ENCODE assay signal across 9 cellular contexts in genomic region chrX:67546496-67547423, GRCh38. TPM values are rescaled to one million over a fixed set of nuclear protein-coding genes. Genes with fewer than 3 reads are reported as not detected.
DNase-seq lines count a peak whose midpoint lies in the region; ATAC-seq and TF ChIP-seq lines count a peak whose summit lies in the region.
"Had no signal": no experiment of that assay in that cellular context is flagged by ENCODE, and none has a peak within 500 bp of the region (broad histone marks: within the 10 kb centered on the region; RNA-seq: fewer than 3 reads in every experiment).

No MANE protein-coding gene starts in this region.

- no peak overlapping the region for H2AFZ ChIP-seq in GM23338

- no peak for TF ChIP-seq CTCF in GM23338 (conservative IDR thresholded peaks at IDR 0.05; ENCODE audit: low read depth in 2 of 2)
- TF ChIP-seq CTCF in ascending aorta (IDR thresholded peaks at IDR 0.05): no peak

- DNase-seq in GM23338 (ENCODE audit: low spot score) (peak; percentile 45), ascending aorta (ENCODE audit: low spot score in 2 of 2) (no peak), skeletal muscle cell (ENCODE audit: low read depth) (no peak), Ammon's horn (ENCODE audit: low spot score) (no peak), C1 segment of cervical spinal cord (lab: John Stamatoyannopoulos, UW) (no peak)

- H3K27me3 ChIP-seq in GM23338 (ENCODE audit: insufficient read depth) (peaks cover 13% of the 10 kb centered on the region), ascending aorta (no peaks in the 10 kb centered on the region), iPS-20b (ENCODE audit: insufficient read depth, low read length) (peaks cover 48% of the 10 kb centered on the region)

- H3K27ac ChIP-seq in GM23338 (ENCODE audit: low read depth): no peak overlapping the region
- H3K27ac ChIP-seq in ascending aorta: peak overlapping the region; percentile 79
- no peak overlapping the region for H3K27ac ChIP-seq in iPS-20b (ENCODE audit: low read length)

- H3K27me3 Mint-ChIP-seq in GM23338 (ENCODE audit: insufficient read depth, low read depth, poor library complexity): peaks cover 9% of the 10 kb centered on the region

- peak overlapping the region; percentile 83 for H3K4me2 ChIP-seq in GM23338

- no peaks in the 10 kb centered on the region for H3F3A ChIP-seq in GM23338 (replicated peaks; ENCODE audit: low read depth)

- intact Hi-C loops in ascending aorta (cut with DNase I): loop anchor here (5.0 to 10.0 kb wide), 2 partner anchors 238 to 951 kb away; partner anchors contain the start of gene YIPF6

- no peak for ATAC-seq in GM23338
- ATAC-seq in GM18858 (IDR thresholded peaks at IDR 0.05; ENCODE audit: unreplicated experiment): no peak
- no peak for ATAC-seq in GM21825 (IDR thresholded peaks at IDR 0.05; ENCODE audit: unreplicated experiment)

- H3K27ac Mint-ChIP-seq in GM23338: no peak overlapping the region; the same call in 1 of the 2 replicates

- H3K9me2 ChIP-seq in GM23338 (ENCODE audit: insufficient read depth): no peaks in the 10 kb centered on the region

- H3K79me2 ChIP-seq in GM23338 (replicated peaks; ENCODE audit: insufficient read depth): peaks cover 55% of the 10 kb centered on the region

- H3K9me3 Mint-ChIP-seq in GM23338: no peaks in the 10 kb centered on the region

- H3K4me1 Mint-ChIP-seq in GM23338: peaks cover 32% of the 10 kb centered on the region

- no peaks in the 10 kb centered on the region for H3K36me3 ChIP-seq in GM23338 (ENCODE audit: insufficient read depth)
- no peaks in the 10 kb centered on the region for H3K36me3 ChIP-seq in ascending aorta
- H3K36me3 ChIP-seq in iPS-20b (ENCODE audit: insufficient read depth, low read depth, low read length): no peaks in the 10 kb centered on the region

- peak overlapping the region; percentile 93 for H3K4me3 Mint-ChIP-seq in GM23338

- H3K36me3 Mint-ChIP-seq in GM23338 (ENCODE audit: low read depth): peaks cover 8% of the 10 kb centered on the region; the same call in 2 of the 3 replicates

- H3K4me1 ChIP-seq in GM23338 (ENCODE audit: insufficient read depth) (peaks cover 27% of the 10 kb centered on the region), ascending aorta (no peaks in the 10 kb centered on the region), iPS-20b (ENCODE audit: insufficient read depth, low read length) (peaks cover 12% of the 10 kb centered on the region; the same call in 1 of the 2 replicates)

- H3K9ac ChIP-seq in iPS-20b (ENCODE audit: low read depth, low read length): peak overlapping the region; percentile 65

- H4K20me1 ChIP-seq in GM23338 (replicated peaks; ENCODE audit: insufficient read depth): no peaks in the 10 kb centered on the region

- H3K4me3 ChIP-seq in GM23338 (peak overlapping the region; percentile 73), ascending aorta (peak overlapping the region; percentile 42 to 68), iPS-20b (ENCODE audit: low read length) (peak overlapping the region; percentile 76), skeletal muscle cell (ENCODE audit: low read depth, low read length) (peak overlapping the region; percentile 59)

- no peaks in the 10 kb centered on the region for H3K9me3 ChIP-seq in ascending aorta
- no peaks in the 10 kb centered on the region for H3K9me3 ChIP-seq in iPS-20b (ENCODE audit: insufficient read depth, low read depth, low read length)

TF ChIP-seq in GM23338, 12 proteins besides CTCF, POLR2A, EP300 and RAD21 (continues in another document):
- TF ChIP-seq NANOG (IDR thresholded peaks at IDR 0.05; ENCODE audit: borderline replicate concordance): no peak
- no peak for TF ChIP-seq EZH2 (IDR thresholded peaks at IDR 0.05; ENCODE audit: low read depth, unreplicated experiment)
- TF ChIP-seq EZH2phosphoT487 (IDR thresholded peaks at IDR 0.05; ENCODE audit: unreplicated experiment): no peak
- TF ChIP-seq, protein P1, sequence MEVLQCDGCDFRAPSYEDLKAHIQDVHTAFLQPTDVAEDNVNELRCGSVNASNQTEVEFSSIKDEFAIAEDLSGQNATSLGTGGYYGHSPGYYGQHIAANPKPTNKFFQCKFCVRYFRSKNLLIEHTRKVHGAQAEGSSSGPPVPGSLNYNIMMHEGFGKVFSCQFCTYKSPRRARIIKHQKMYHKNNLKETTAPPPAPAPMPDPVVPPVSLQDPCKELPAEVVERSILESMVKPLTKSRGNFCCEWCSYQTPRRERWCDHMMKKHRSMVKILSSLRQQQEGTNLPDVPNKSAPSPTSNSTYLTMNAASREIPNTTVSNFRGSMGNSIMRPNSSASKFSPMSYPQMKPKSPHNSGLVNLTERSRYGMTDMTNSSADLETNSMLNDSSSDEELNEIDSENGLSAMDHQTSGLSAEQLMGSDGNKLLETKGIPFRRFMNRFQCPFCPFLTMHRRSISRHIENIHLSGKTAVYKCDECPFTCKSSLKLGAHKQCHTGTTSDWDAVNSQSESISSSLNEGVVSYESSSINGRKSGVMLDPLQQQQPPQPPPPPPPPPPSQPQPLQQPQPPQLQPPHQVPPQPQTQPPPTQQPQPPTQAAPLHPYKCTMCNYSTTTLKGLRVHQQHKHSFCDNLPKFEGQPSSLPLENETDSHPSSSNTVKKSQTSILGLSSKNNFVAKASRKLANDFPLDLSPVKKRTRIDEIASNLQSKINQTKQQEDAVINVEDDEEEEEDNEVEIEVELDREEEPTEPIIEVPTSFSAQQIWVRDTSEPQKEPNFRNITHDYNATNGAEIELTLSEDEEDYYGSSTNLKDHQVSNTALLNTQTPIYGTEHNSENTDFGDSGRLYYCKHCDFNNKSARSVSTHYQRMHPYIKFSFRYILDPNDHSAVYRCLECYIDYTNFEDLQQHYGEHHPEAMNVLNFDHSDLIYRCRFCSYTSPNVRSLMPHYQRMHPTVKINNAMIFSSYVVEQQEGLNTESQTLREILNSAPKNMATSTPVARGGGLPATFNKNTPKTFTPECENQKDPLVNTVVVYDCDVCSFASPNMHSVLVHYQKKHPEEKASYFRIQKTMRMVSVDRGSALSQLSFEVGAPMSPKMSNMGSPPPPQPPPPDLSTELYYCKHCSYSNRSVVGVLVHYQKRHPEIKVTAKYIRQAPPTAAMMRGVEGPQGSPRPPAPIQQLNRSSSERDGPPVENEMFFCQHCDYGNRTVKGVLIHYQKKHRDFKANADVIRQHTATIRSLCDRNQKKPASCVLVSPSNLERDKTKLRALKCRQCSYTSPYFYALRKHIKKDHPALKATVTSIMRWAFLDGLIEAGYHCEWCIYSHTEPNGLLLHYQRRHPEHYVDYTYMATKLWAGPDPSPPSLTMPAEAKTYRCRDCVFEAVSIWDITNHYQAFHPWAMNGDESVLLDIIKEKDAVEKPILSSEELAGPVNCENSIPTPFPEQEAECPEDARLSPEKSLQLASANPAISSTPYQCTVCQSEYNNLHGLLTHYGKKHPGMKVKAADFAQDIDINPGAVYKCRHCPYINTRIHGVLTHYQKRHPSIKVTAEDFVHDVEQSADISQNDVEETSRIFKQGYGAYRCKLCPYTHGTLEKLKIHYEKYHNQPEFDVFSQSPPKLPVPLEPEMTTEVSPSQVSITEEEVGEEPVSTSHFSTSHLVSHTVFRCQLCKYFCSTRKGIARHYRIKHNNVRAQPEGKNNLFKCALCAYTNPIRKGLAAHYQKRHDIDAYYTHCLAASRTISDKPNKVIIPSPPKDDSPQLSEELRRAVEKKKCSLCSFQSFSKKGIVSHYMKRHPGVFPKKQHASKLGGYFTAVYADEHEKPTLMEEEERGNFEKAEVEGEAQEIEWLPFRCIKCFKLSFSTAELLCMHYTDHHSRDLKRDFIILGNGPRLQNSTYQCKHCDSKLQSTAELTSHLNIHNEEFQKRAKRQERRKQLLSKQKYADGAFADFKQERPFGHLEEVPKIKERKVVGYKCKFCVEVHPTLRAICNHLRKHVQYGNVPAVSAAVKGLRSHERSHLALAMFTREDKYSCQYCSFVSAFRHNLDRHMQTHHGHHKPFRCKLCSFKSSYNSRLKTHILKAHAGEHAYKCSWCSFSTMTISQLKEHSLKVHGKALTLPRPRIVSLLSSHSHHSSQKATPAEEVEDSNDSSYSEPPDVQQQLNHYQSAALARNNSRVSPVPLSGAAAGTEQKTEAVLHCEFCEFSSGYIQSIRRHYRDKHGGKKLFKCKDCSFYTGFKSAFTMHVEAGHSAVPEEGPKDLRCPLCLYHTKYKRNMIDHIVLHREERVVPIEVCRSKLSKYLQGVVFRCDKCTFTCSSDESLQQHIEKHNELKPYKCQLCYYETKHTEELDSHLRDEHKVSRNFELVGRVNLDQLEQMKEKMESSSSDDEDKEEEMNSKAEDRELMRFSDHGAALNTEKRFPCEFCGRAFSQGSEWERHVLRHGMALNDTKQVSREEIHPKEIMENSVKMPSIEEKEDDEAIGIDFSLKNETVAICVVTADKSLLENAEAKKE (CRISPR knock-in tag; IDR thresholded peaks at IDR 0.05): no peak
- TF ChIP-seq JUNB (IDR thresholded peaks at IDR 0.05; ENCODE audit: unreplicated experiment): no peak
- TF ChIP-seq STAT1 (IDR thresholded peaks at IDR 0.05; ENCODE audit: unreplicated experiment): no peak
- TF ChIP-seq, protein P2, sequence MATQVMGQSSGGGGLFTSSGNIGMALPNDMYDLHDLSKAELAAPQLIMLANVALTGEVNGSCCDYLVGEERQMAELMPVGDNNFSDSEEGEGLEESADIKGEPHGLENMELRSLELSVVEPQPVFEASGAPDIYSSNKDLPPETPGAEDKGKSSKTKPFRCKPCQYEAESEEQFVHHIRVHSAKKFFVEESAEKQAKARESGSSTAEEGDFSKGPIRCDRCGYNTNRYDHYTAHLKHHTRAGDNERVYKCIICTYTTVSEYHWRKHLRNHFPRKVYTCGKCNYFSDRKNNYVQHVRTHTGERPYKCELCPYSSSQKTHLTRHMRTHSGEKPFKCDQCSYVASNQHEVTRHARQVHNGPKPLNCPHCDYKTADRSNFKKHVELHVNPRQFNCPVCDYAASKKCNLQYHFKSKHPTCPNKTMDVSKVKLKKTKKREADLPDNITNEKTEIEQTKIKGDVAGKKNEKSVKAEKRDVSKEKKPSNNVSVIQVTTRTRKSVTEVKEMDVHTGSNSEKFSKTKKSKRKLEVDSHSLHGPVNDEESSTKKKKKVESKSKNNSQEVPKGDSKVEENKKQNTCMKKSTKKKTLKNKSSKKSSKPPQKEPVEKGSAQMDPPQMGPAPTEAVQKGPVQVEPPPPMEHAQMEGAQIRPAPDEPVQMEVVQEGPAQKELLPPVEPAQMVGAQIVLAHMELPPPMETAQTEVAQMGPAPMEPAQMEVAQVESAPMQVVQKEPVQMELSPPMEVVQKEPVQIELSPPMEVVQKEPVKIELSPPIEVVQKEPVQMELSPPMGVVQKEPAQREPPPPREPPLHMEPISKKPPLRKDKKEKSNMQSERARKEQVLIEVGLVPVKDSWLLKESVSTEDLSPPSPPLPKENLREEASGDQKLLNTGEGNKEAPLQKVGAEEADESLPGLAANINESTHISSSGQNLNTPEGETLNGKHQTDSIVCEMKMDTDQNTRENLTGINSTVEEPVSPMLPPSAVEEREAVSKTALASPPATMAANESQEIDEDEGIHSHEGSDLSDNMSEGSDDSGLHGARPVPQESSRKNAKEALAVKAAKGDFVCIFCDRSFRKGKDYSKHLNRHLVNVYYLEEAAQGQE (IDR thresholded peaks at IDR 0.05; ENCODE audit: unreplicated experiment): no peak
- no peak for TF ChIP-seq CREB1 (CRISPR knock-in tag; IDR thresholded peaks at IDR 0.05; ENCODE audit: low read depth)
- no peak for TF ChIP-seq POLR2AphosphoS5 (IDR thresholded peaks at IDR 0.05; ENCODE audit: low read depth)
- no peak for TF ChIP-seq ZNF114 (CRISPR knock-in tag; IDR thresholded peaks at IDR 0.05)
- TF ChIP-seq ZNF331 (CRISPR knock-in tag; IDR thresholded peaks at IDR 0.05; ENCODE audit: low read depth): no peak

RNA-seq across cellular contexts. Expression of gene AR, which starts 2.9 kb away (rescaled TPM):
- total RNA-seq in GM23338 (2014; rRNA removed; shearing (Covaris generic)): 13.3 and 13.4 TPM in 2 replicates
- polyA plus RNA-seq in GM23338 (2016; fragmentation: Nextera tagmentation; extraction: Ambion mirVana): 11.2 and 11.8 TPM in 2 replicates
- 16.3 TPM for total RNA-seq in ascending aorta
- total RNA-seq: OCI-LY7 had no signal

Comparison
In these comparisons a context has a peak if more than half of its experiments do, and no peak if none do; other contexts are left out.
1. H3K27ac ChIP-seq: peak in ascending aorta (2 of 2); none in GM23338 (single experiment) and iPS-20b (single experiment).
2. Peak in every context shown above with its lines, with median percentiles within 50 percentile points of each other: H3K4me3 ChIP-seq.